In the genomic region with DNA sequence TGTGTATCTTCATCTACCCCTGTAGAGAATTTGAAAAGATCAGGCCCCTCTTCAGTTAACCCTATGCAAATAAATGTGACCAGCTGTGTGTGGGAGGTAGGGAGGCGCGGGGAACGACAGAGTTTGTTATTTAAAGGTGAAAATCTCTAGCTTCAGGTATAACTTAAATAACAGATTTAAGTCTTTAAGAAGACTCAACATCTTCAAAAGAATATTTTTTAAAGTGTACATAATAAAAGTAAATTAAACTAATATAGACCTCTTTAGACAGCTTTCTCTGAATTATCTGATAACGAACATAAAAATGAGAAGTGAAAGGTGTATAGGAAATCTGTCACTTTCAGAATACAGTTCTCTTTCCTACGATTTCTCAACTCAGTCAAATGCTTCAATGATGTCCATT, we compare ENCODE assay signal across 12 cellular contexts. TPM values are rescaled to one million over a fixed set of nuclear protein-coding genes. Genes with fewer than 3 reads are reported as not detected.
DNase-seq lines count a peak whose midpoint lies in the region; ATAC-seq, FAIRE-seq and TF ChIP-seq lines count a peak whose summit lies in the region.
"Had no signal": no experiment of that assay in that cellular context is flagged by ENCODE, and none has a peak within 500 bp of the region (broad histone marks: within the 10 kb centered on the region; RNA-seq: fewer than 3 reads in every experiment).

No MANE protein-coding gene starts in this region.

- no peaks in the 10 kb centered on the region for H3K36me3 ChIP-seq in small intestine (ENCODE audit: control insufficient read depth in 2 of 2, insufficient read depth in 2 of 2, low read length in 2 of 2)

- H3K27ac ChIP-seq in small intestine (ENCODE audit: low read depth in 1 of 2, low read length in 1 of 2), result no peak overlapping the region

- H3K4me3 ChIP-seq in GM12865 (ENCODE audit: low read depth, low read length) (peak overlapping the region; percentile 15), small intestine (ENCODE audit: low read depth in 1 of 2, low read length in 2 of 2) (no peak overlapping the region)

- no peaks in the 10 kb centered on the region for H3K4me1 ChIP-seq in small intestine (ENCODE audit: control insufficient read depth in 2 of 2, insufficient read depth in 1 of 2, low read depth in 1 of 2, low read length in 1 of 2)

- peak; percentile 95 for ATAC-seq in GM19452 (IDR thresholded peaks at IDR 0.05; ENCODE audit: unreplicated experiment)
- peak; percentile 98 for ATAC-seq in HG02852 (IDR thresholded peaks at IDR 0.05; ENCODE audit: unreplicated experiment)
- peak; percentile 95 for ATAC-seq in HG03521 (IDR thresholded peaks at IDR 0.05; ENCODE audit: unreplicated experiment)
- ATAC-seq in naive thymus-derived CD8-positive, alpha-beta T cell, result no peak

- H3K4me3 Mint-ChIP-seq in naive thymus-derived CD8-positive, alpha-beta T cell, result peak overlapping the region in 2 of 10 donors; percentile 3 to 9
- H3K4me3 Mint-ChIP-seq: activated naive CD4-positive, alpha-beta T cell treated with anti-CD3 and anti-CD28 coated beads, Interleukin-2, amount 50 U/mL, for 24 hours had no signal

- H3K27ac Mint-ChIP-seq in naive thymus-derived CD8-positive, alpha-beta T cell, result no peak overlapping the region
- H3K27ac Mint-ChIP-seq: activated naive CD4-positive, alpha-beta T cell treated with anti-CD3 and anti-CD28 coated beads, Interleukin-2, amount 50 U/mL, for 24 hours had no signal

- H3K9me3 Mint-ChIP-seq in naive thymus-derived CD8-positive, alpha-beta T cell, result peaks cover 0 to 2% (median 0%) of the 10 kb centered on the region in 9 donors
- H3K9me3 Mint-ChIP-seq: activated naive CD4-positive, alpha-beta T cell treated with anti-CD3 and anti-CD28 coated beads, Interleukin-2, amount 50 U/mL, for 24 hours had no signal

- FAIRE-seq in small intestine (lab: Jason Lieb, UNC), result no peak

- H3K9me3 ChIP-seq in small intestine (ENCODE audit: control insufficient read depth, low read depth), result no peaks in the 10 kb centered on the region

- peaks cover 0 to 31% (median 26%) of the 10 kb centered on the region in 3 donors for H3K36me3 Mint-ChIP-seq in naive thymus-derived CD8-positive, alpha-beta T cell

- H3K4me1 Mint-ChIP-seq in naive thymus-derived CD8-positive, alpha-beta T cell, result peaks cover 0 to 6% (median 0%) of the 10 kb centered on the region in 4 donors
- H3K4me1 Mint-ChIP-seq: activated naive CD4-positive, alpha-beta T cell treated with anti-CD3 and anti-CD28 coated beads, Interleukin-2, amount 50 U/mL, for 24 hours had no signal

- H3K27me3 ChIP-seq in small intestine (ENCODE audit: control insufficient read depth in 2 of 2, insufficient read depth in 2 of 2, low read length in 2 of 2), result no peaks in the 10 kb centered on the region

- POLR2A ChIA-PET in naive thymus-derived CD8-positive, alpha-beta T cell (lab: Charles Lee), result no interaction called here

- no peak for TF ChIP-seq CTCF in GM12865 (IDR thresholded peaks at IDR 0.05; ENCODE audit: insufficient read depth, low read depth, low read length, missing control alignments)

- WGBS in small intestine, 3 donors, result 80 to 95% (median 86%) methylated on average over 5 of the region's 5 CpGs

- H3K27me3 Mint-ChIP-seq in naive thymus-derived CD8-positive, alpha-beta T cell, result no peaks in the 10 kb centered on the region
- H3K27me3 Mint-ChIP-seq: activated naive CD4-positive, alpha-beta T cell treated with anti-CD3 and anti-CD28 coated beads, Interleukin-2, amount 50 U/mL, for 24 hours had no signal

- DNase-seq in GM12865 (ENCODE audit: low read depth), result peak; percentile 17
- no peak for DNase-seq in GM19238 (ENCODE audit: insufficient read length, low spot score)
- DNase-seq in naive thymus-derived CD8-positive, alpha-beta T cell, result no peak
- DNase-seq in COLO829 (ENCODE audit: low spot score), result no peak
- DNase-seq in small intestine, result no peak
- DNase-seq: activated CD4-positive, alpha-beta T cell treated with anti-CD3 and anti-CD28 coated beads for 48 hours; NCI-H1436 treated with DMSO at 0.1 percent for 48 hours had no signal

RNA-seq across cellular contexts. Expression of gene ANGPTL3, which starts 16.0 kb away (rescaled TPM):
- total RNA-seq in naive thymus-derived CD8-positive, alpha-beta T cell, result not detected
- polyA plus RNA-seq in naive thymus-derived CD8-positive, alpha-beta T cell, result not detected
- polyA plus RNA-seq in small intestine, result not detected
- total RNA-seq: mesenteric fat pad had no signal

Comparison
In these comparisons a context has a peak if more than half of its experiments do, and no peak if none do; other contexts are left out.
1. ATAC-seq: peak in GM19452 (single experiment), HG02852 (single experiment) and HG03521 (single experiment); none in naive thymus-derived CD8-positive, alpha-beta T cell (0 of 2).